17 cellular contexts compared by ENCODE assay signal in genomic region chr5:95930541-95930940, GRCh38.
"Had no signal": no experiment of that assay in that cellular context is flagged by ENCODE, and none has a peak within 500 bp of the region (broad histone marks: within the 10 kb centered on the region; RNA-seq: fewer than 3 reads in every experiment).

No MANE protein-coding gene starts in this region.

- H3K27ac ChIP-seq: hepatocyte, neutrophil, skin epidermis, suprapubic skin had no signal

- H3K4me3 ChIP-seq: dorsolateral prefrontal cortex, hepatocyte, skin epidermis, suprapubic skin had no signal

- DNase-seq: activated CD4-positive, alpha-beta T cell treated with anti-CD3 and anti-CD28 coated beads for 1 hour; activated CD4-positive, alpha-beta T cell treated with anti-CD3 and anti-CD28 coated beads, Interleukin-2, amount 50 U/mL, for 4 hours; activated naive CD4-positive, alpha-beta T cell treated with anti-CD3 and anti-CD28 coated beads for 36 hours; activated T-cell treated with anti-CD3 and anti-CD28 coated beads for 4 hours; dorsolateral prefrontal cortex; islet precursor cell; naive thymus-derived CD4-positive, alpha-beta T cell; retina; stimulated activated CD4-positive, alpha-beta T cell treated with anti-CD3 and anti-CD28 coated beads, Interleukin-15, amount 100 ng/mL, for 24 hours; stimulated activated CD4-positive, alpha-beta T cell treated with anti-CD3 and anti-CD28 coated beads, Interleukin-4, amount 100 ng/mL, for 24 hours; stimulated activated naive CD4-positive, alpha-beta T cell treated with Interleukin-2 at 50 U/mL for 16 hours; T-helper 1 cell; T1000 had no signal

- H3K36me3 ChIP-seq: neutrophil, suprapubic skin had no signal

- H2AFZ ChIP-seq: hepatocyte had no signal

- H3K4me2 ChIP-seq: hepatocyte had no signal

- ATAC-seq: naive thymus-derived CD4-positive, alpha-beta T cell had no signal

- H3K27me3 ChIP-seq: dorsolateral prefrontal cortex, hepatocyte, neutrophil, suprapubic skin had no signal

- H3K9me3 ChIP-seq: neutrophil, suprapubic skin had no signal
